1 cellular context compared by ENCODE assay signal in genomic region chr5:53481887-53482716, GRCh38.
TF ChIP-seq lines count a peak whose summit lies in the region.

No MANE protein-coding gene starts in this region.

TF ChIP-seq in HepG2, 621 proteins besides CTCF, POLR2A, EP300 and RAD21 (continued from another document and continues in another):
- TF ChIP-seq CEBPZ (IDR thresholded peaks at IDR 0.05; ENCODE audit: low read length), result no peak
- no peak; the same call in 1 of the 2 replicates for TF ChIP-seq RXRA (CRISPR knock-in tag; IDR thresholded peaks at IDR 0.05)
- no peak for TF ChIP-seq BRF2 (CRISPR knock-in tag; IDR thresholded peaks at IDR 0.05)
- TF ChIP-seq, protein P1, sequence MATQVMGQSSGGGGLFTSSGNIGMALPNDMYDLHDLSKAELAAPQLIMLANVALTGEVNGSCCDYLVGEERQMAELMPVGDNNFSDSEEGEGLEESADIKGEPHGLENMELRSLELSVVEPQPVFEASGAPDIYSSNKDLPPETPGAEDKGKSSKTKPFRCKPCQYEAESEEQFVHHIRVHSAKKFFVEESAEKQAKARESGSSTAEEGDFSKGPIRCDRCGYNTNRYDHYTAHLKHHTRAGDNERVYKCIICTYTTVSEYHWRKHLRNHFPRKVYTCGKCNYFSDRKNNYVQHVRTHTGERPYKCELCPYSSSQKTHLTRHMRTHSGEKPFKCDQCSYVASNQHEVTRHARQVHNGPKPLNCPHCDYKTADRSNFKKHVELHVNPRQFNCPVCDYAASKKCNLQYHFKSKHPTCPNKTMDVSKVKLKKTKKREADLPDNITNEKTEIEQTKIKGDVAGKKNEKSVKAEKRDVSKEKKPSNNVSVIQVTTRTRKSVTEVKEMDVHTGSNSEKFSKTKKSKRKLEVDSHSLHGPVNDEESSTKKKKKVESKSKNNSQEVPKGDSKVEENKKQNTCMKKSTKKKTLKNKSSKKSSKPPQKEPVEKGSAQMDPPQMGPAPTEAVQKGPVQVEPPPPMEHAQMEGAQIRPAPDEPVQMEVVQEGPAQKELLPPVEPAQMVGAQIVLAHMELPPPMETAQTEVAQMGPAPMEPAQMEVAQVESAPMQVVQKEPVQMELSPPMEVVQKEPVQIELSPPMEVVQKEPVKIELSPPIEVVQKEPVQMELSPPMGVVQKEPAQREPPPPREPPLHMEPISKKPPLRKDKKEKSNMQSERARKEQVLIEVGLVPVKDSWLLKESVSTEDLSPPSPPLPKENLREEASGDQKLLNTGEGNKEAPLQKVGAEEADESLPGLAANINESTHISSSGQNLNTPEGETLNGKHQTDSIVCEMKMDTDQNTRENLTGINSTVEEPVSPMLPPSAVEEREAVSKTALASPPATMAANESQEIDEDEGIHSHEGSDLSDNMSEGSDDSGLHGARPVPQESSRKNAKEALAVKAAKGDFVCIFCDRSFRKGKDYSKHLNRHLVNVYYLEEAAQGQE (IDR thresholded peaks at IDR 0.05; ENCODE audit: borderline replicate concordance in 1 of 2, low read depth in 1 of 2, low read length in 2 of 2), result peak in 1 of 2 experiments; percentile 43; a peak in 1 of 4 replicates
- TF ChIP-seq U2AF2 (IDR thresholded peaks at IDR 0.05; ENCODE audit: low read depth, low read length), result 0 out of 2 replicates have a peak, but pooled peaks have one; percentile 85
- TF ChIP-seq IKZF5 (CRISPR knock-in tag; IDR thresholded peaks at IDR 0.05), result no peak
- no peak for TF ChIP-seq ARHGAP35 (CRISPR knock-in tag; IDR thresholded peaks at IDR 0.05; ENCODE audit: borderline replicate concordance)
- TF ChIP-seq ZNF781 (CRISPR knock-in tag; IDR thresholded peaks at IDR 0.05; ENCODE audit: borderline replicate concordance, not compliant biosample characterization), result no peak
- peak; percentile 9 for TF ChIP-seq MAX (IDR thresholded peaks at IDR 0.05)
- no peak for TF ChIP-seq ATF7-NPFF (CRISPR knock-in tag; IDR thresholded peaks at IDR 0.05; ENCODE audit: low read depth)
- TF ChIP-seq ZMAT5 (CRISPR knock-in tag; IDR thresholded peaks at IDR 0.05; ENCODE audit: borderline replicate concordance, low read depth), result no peak
- TF ChIP-seq ZNF644 (CRISPR knock-in tag; IDR thresholded peaks at IDR 0.05; ENCODE audit: low read depth), result no peak
- no peak for TF ChIP-seq ZFP36L2 (CRISPR knock-in tag; IDR thresholded peaks at IDR 0.05)
- peak; percentile 92 for TF ChIP-seq PTBP1 (IDR thresholded peaks at IDR 0.05; ENCODE audit: low read depth, low read length, poor library complexity, severe bottlenecking)
- no peak; a peak in 2 of 4 replicates for TF ChIP-seq KLF16 (CRISPR knock-in tag; IDR thresholded peaks at IDR 0.05)
- no peak for TF ChIP-seq ZNF790 (CRISPR knock-in tag; IDR thresholded peaks at IDR 0.05; ENCODE audit: borderline replicate concordance)
- TF ChIP-seq U2AF1 (optimal IDR thresholded peaks at IDR 0.05; ENCODE audit: low read depth, low read length), result peak; percentile 85
- TF ChIP-seq PCBP2 (optimal IDR thresholded peaks at IDR 0.05; ENCODE audit: low read depth, low read length, poor library complexity, severe bottlenecking), result no peak
- TF ChIP-seq SUZ12 (IDR thresholded peaks at IDR 0.05; ENCODE audit: low read depth, low read length), result no peak
- TF ChIP-seq ZNF496 (CRISPR knock-in tag; IDR thresholded peaks at IDR 0.05; ENCODE audit: insufficient replicate concordance), result no peak
- no peak for TF ChIP-seq DZIP1 (CRISPR knock-in tag; IDR thresholded peaks at IDR 0.05)
- TF ChIP-seq, protein P2, sequence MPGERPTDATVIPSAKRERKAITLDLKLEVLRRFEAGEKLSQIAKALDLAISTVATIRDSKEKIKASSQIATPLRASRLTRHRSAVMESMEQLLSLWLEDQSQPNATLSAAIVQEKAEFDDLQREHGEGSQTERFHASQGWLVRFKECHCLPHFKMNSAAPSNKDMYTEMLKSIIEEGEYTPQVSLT (CRISPR knock-in tag; IDR thresholded peaks at IDR 0.05; ENCODE audit: borderline replicate concordance, low read depth), result no peak
- TF ChIP-seq, protein P3, sequence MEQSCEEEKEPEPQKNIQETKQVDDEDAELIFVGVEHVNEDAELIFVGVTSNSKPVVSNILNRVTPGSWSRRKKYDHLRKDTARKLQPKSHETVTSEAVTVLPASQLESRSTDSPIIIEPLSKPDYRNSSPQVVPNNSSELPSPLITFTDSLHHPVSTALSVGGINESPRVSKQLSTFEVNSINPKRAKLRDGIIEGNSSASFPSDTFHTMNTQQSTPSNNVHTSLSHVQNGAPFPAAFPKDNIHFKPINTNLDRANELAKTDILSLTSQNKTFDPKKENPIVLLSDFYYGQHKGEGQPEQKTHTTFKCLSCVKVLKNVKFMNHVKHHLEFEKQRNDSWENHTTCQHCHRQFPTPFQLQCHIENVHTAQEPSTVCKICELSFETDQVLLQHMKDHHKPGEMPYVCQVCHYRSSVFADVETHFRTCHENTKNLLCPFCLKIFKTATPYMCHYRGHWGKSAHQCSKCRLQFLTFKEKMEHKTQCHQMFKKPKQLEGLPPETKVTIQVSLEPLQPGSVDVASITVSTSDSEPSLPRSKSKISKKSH (CRISPR knock-in tag; IDR thresholded peaks at IDR 0.05; ENCODE audit: borderline replicate concordance), result no peak
- 0 out of 2 replicates have a peak, but pooled peaks have one; percentile 47 for TF ChIP-seq POGK (CRISPR knock-in tag; conservative IDR thresholded peaks at IDR 0.05)
- TF ChIP-seq ZNF674 (CRISPR knock-in tag; IDR thresholded peaks at IDR 0.05; ENCODE audit: low read depth), result no peak
- TF ChIP-seq ZNF768 (CRISPR knock-in tag; IDR thresholded peaks at IDR 0.05), result peak; percentile 31; the same call in 1 of the 2 replicates
- TF ChIP-seq SSRP1 (CRISPR knock-in tag; IDR thresholded peaks at IDR 0.05), result no peak
- peak; percentile 65 for TF ChIP-seq HNRNPLL (IDR thresholded peaks at IDR 0.05; ENCODE audit: low read depth, low read length, poor library complexity, severe bottlenecking)
- TF ChIP-seq SAP130 (CRISPR knock-in tag; IDR thresholded peaks at IDR 0.05; ENCODE audit: low read depth), result peak; percentile 50
- peak; percentile 31; the same call in 1 of the 2 replicates for TF ChIP-seq EED (CRISPR knock-in tag; IDR thresholded peaks at IDR 0.05)
- TF ChIP-seq NCOA1 (CRISPR knock-in tag; IDR thresholded peaks at IDR 0.05), result no peak
- TF ChIP-seq, protein P4, sequence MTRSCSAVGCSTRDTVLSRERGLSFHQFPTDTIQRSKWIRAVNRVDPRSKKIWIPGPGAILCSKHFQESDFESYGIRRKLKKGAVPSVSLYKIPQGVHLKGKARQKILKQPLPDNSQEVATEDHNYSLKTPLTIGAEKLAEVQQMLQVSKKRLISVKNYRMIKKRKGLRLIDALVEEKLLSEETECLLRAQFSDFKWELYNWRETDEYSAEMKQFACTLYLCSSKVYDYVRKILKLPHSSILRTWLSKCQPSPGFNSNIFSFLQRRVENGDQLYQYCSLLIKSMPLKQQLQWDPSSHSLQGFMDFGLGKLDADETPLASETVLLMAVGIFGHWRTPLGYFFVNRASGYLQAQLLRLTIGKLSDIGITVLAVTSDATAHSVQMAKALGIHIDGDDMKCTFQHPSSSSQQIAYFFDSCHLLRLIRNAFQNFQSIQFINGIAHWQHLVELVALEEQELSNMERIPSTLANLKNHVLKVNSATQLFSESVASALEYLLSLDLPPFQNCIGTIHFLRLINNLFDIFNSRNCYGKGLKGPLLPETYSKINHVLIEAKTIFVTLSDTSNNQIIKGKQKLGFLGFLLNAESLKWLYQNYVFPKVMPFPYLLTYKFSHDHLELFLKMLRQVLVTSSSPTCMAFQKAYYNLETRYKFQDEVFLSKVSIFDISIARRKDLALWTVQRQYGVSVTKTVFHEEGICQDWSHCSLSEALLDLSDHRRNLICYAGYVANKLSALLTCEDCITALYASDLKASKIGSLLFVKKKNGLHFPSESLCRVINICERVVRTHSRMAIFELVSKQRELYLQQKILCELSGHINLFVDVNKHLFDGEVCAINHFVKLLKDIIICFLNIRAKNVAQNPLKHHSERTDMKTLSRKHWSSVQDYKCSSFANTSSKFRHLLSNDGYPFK (CRISPR knock-in tag; IDR thresholded peaks at IDR 0.05; ENCODE audit: borderline replicate concordance), result no peak
- TF ChIP-seq ZNF432 (CRISPR knock-in tag; IDR thresholded peaks at IDR 0.05; ENCODE audit: borderline replicate concordance), result no peak
- no peak for TF ChIP-seq ZFP1 (CRISPR knock-in tag; IDR thresholded peaks at IDR 0.05)
- peak; percentile 62; the same call in 1 of the 2 replicates for TF ChIP-seq KAT7 (CRISPR knock-in tag; IDR thresholded peaks at IDR 0.05; ENCODE audit: borderline replicate concordance)
- no peak for TF ChIP-seq MED13 (CRISPR knock-in tag; IDR thresholded peaks at IDR 0.05)
- TF ChIP-seq PCBP1 (IDR thresholded peaks at IDR 0.05; ENCODE audit: borderline replicate concordance, low read depth, low read length), result no peak
- TF ChIP-seq ZSCAN25 (CRISPR knock-in tag; IDR thresholded peaks at IDR 0.05), result no peak; the same call in 1 of the 2 replicates
- TF ChIP-seq RNF2 (conservative IDR thresholded peaks at IDR 0.05; ENCODE audit: low read depth), result no peak
- TF ChIP-seq ZNF121 (CRISPR knock-in tag; IDR thresholded peaks at IDR 0.05), result no peak
- no peak for TF ChIP-seq GATAD1 (CRISPR knock-in tag; IDR thresholded peaks at IDR 0.05)
